Comparison of ENCODE assay signal across 16 cellular contexts in genomic region chr5:59254055-59254687, GRCh38.
DNase-seq lines count a peak whose midpoint lies in the region; ATAC-seq and TF ChIP-seq lines count a peak whose summit lies in the region.
"Had no signal": no experiment of that assay in that cellular context is flagged by ENCODE, and none has a peak within 500 bp of the region (broad histone marks: within the 10 kb centered on the region; RNA-seq: fewer than 3 reads in every experiment).

No MANE protein-coding gene starts in this region.

- no peak overlapping the region for H3K4me3 Mint-ChIP-seq in activated T-cell treated with anti-CD3 and anti-CD28 coated beads, Interleukin-2, amount 50 U/mL, for 24 hours
- no peak overlapping the region for H3K4me3 Mint-ChIP-seq in MCF 10A (ENCODE audit: unreplicated experiment)
- H3K4me3 Mint-ChIP-seq: CD4-positive, alpha-beta memory T cell; IgD-negative memory B cell had no signal

- no peak overlapping the region for H3K27ac Mint-ChIP-seq in activated T-cell treated with anti-CD3 and anti-CD28 coated beads, Interleukin-2, amount 50 U/mL, for 24 hours
- no peak overlapping the region for H3K27ac Mint-ChIP-seq in MCF 10A (ENCODE audit: low read depth, unreplicated experiment)
- H3K27ac Mint-ChIP-seq: CD4-positive, alpha-beta memory T cell; IgD-negative memory B cell had no signal

- peaks cover 0 to 7% (median 2%) of the 10 kb centered on the region in 3 donors for H3K4me1 ChIP-seq in esophagus squamous epithelium
- H3K4me1 ChIP-seq in liver (ENCODE audit: control insufficient read depth in 4 of 4, insufficient read depth in 4 of 4, low read length in 3 of 4), result no peaks in the 10 kb centered on the region
- H3K4me1 ChIP-seq in sigmoid colon, result peaks cover 0 to 72% (median 48%) of the 10 kb centered on the region in 4 donors
- H3K4me1 ChIP-seq: BE2C had no signal

- POLR2A ChIA-PET in MCF 10A (lab: Yijun Ruan, JAX), result interaction anchor here (0.8 kb wide), 1 partner anchor 16 kb away, joined by 3 read pairs; no protein-coding TSS in a partner anchor

- H3K27ac ChIP-seq in esophagus squamous epithelium (peak overlapping the region in 3 of 4 donors; percentile 3 to 52 (median 47)), liver (ENCODE audit: low read depth in 1 of 2, low read length in 2 of 2) (no peak overlapping the region), sigmoid colon (peak overlapping the region; percentile 40 to 90 (median 79))
- H3K27ac ChIP-seq: C4-2B, GM23248, HL-60 had no signal

- ATAC-seq in GM18517 (IDR thresholded peaks at IDR 0.05; ENCODE audit: unreplicated experiment), result no peak
- ATAC-seq in GM21576 (IDR thresholded peaks at IDR 0.05; ENCODE audit: unreplicated experiment), result no peak
- ATAC-seq: HCT116 had no signal

- WGBS in esophagus squamous epithelium, 2 donors, result 91 to 98% methylated on average over 2 of the region's 2 CpGs
- 73% methylated on average over 2 of the region's 2 CpGs for WGBS in liver
- 95 to 98% methylated on average over 2 of the region's 2 CpGs for WGBS in sigmoid colon, 2 donors

- H3K27me3 ChIP-seq in esophagus squamous epithelium, result no peaks in the 10 kb centered on the region
- peaks cover 0 to 2% (median 0%) of the 10 kb centered on the region in 4 donors for H3K27me3 ChIP-seq in liver (ENCODE audit: control insufficient read depth in 4 of 4, insufficient read depth in 4 of 4, low read length in 3 of 4)
- H3K27me3 ChIP-seq in sigmoid colon, result no peaks in the 10 kb centered on the region
- H3K27me3 ChIP-seq: BE2C had no signal

- H3K9ac ChIP-seq in liver (ENCODE audit: low read depth in 1 of 2, low read length in 2 of 2), result no peak overlapping the region
- H3K9ac ChIP-seq: GM23248 had no signal

- BruUV-seq in MCF 10A (replicated peaks; lab: Mats Ljungman, UMichigan), result no TSS peak

- intact Hi-C loops in esophagus squamous epithelium (cut with DNase I) (no loop called here), sigmoid colon (cut with DNase I) (no loop called here), MCF 10A (cut with micrococcal nuclease) (no loop called here)

- H3K36me3 ChIP-seq in esophagus squamous epithelium (no peaks in the 10 kb centered on the region), liver (ENCODE audit: control insufficient read depth in 4 of 4, insufficient read depth in 3 of 4, low read depth in 1 of 4, low read length in 3 of 4) (no peaks in the 10 kb centered on the region), sigmoid colon (no peaks in the 10 kb centered on the region)
- H3K36me3 ChIP-seq: BE2C had no signal

- no peak for TF ChIP-seq CTCF in esophagus squamous epithelium (IDR thresholded peaks at IDR 0.05)
- no peak for TF ChIP-seq CTCF in liver (IDR thresholded peaks at IDR 0.05; ENCODE audit: low read depth, low read length, missing input control)
- TF ChIP-seq CTCF in sigmoid colon (IDR thresholded peaks at IDR 0.05), result no peak
- no peak for TF ChIP-seq CTCF in MCF 10A (IDR thresholded peaks at IDR 0.05; ENCODE audit: unreplicated experiment)

- TF ChIP-seq EP300 in sigmoid colon (IDR thresholded peaks at IDR 0.05), result no peak

- H3K4me3 ChIP-seq in esophagus squamous epithelium (no peak overlapping the region), liver (ENCODE audit: low read depth in 1 of 3, low read length in 3 of 3) (no peak overlapping the region), sigmoid colon (no peak overlapping the region)
- H3K4me3 ChIP-seq: GM23248 had no signal

- no peaks in the 10 kb centered on the region for H3K4me1 Mint-ChIP-seq in activated T-cell treated with anti-CD3 and anti-CD28 coated beads, Interleukin-2, amount 50 U/mL, for 24 hours (ENCODE audit: low read depth)
- no peaks in the 10 kb centered on the region for H3K4me1 Mint-ChIP-seq in MCF 10A (ENCODE audit: insufficient read depth, unreplicated experiment)
- H3K4me1 Mint-ChIP-seq: CD4-positive, alpha-beta memory T cell had no signal

- H3K36me3 Mint-ChIP-seq in activated T-cell treated with anti-CD3 and anti-CD28 coated beads, Interleukin-2, amount 50 U/mL, for 24 hours (ENCODE audit: low read depth), result no peaks in the 10 kb centered on the region
- no peaks in the 10 kb centered on the region for H3K36me3 Mint-ChIP-seq in MCF 10A (ENCODE audit: insufficient read depth, unreplicated experiment)
- H3K36me3 Mint-ChIP-seq: CD4-positive, alpha-beta memory T cell had no signal

- CTCF ChIA-PET in MCF 10A (lab: Yijun Ruan, JAX), result interaction anchor here (0.6 to 1.0 kb wide), 3 partner anchors 66 to 546 kb away, joined by 3 to 6 read pairs (median 4); no protein-coding TSS in a partner anchor

- H3K9me3 Mint-ChIP-seq in activated T-cell treated with anti-CD3 and anti-CD28 coated beads, Interleukin-2, amount 50 U/mL, for 24 hours, result no peaks in the 10 kb centered on the region
- no peaks in the 10 kb centered on the region for H3K9me3 Mint-ChIP-seq in MCF 10A (ENCODE audit: unreplicated experiment)
- H3K9me3 Mint-ChIP-seq: CD4-positive, alpha-beta memory T cell had no signal

- TF ChIP-seq POLR2A in esophagus squamous epithelium (IDR thresholded peaks at IDR 0.05), result no peak
- no peak for TF ChIP-seq POLR2A in sigmoid colon (IDR thresholded peaks at IDR 0.05)

- no peaks in the 10 kb centered on the region for H3K9me3 ChIP-seq in esophagus squamous epithelium
- H3K9me3 ChIP-seq in liver (ENCODE audit: control insufficient read depth in 4 of 4, low read length in 3 of 4), result no peaks in the 10 kb centered on the region
- no peaks in the 10 kb centered on the region for H3K9me3 ChIP-seq in sigmoid colon
- H3K9me3 ChIP-seq: BE2C had no signal

- peaks cover 38% of the 10 kb centered on the region for H3K27me3 Mint-ChIP-seq in activated T-cell treated with anti-CD3 and anti-CD28 coated beads, Interleukin-2, amount 50 U/mL, for 24 hours
- H3K27me3 Mint-ChIP-seq in MCF 10A (ENCODE audit: insufficient read depth, unreplicated experiment), result no peaks in the 10 kb centered on the region

- DNase-seq in NCI-H524 (lab: John Stamatoyannopoulos, UW), result peak; percentile 24 to 45
- no peak for DNase-seq in esophagus squamous epithelium (lab: John Stamatoyannopoulos, UW)
- no peak for DNase-seq in sigmoid colon
- DNase-seq in activated T-cell treated with anti-CD3 and anti-CD28 coated beads, Interleukin-2, amount 50 U/mL, for 24 hours, result no peak
- no peak for DNase-seq in MCF 10A (ENCODE audit: unreplicated experiment)
- DNase-seq: BE2C; CD4-positive, alpha-beta memory T cell; GF-D8; GM23248 had no signal

- TF ChIP-seq RAD21 in liver (IDR thresholded peaks at IDR 0.05), result peak in 1 of 2 donors; percentile 4

TF ChIP-seq in liver, 16 proteins besides CTCF, POLR2A, EP300 and RAD21:
- TF ChIP-seq HNF4A (conservative IDR thresholded peaks at IDR 0.05), result peak in 1 of 2 donors; percentile 45
- peak; percentile 21 for TF ChIP-seq SP1 (IDR thresholded peaks at IDR 0.05)
- TF ChIP-seq, protein P1, sequence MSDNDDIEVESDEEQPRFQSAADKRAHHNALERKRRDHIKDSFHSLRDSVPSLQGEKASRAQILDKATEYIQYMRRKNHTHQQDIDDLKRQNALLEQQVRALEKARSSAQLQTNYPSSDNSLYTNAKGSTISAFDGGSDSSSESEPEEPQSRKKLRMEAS (IDR thresholded peaks at IDR 0.05), result no peak
- no peak for TF ChIP-seq NR2F2 (IDR thresholded peaks at IDR 0.05)
- TF ChIP-seq RXRA (IDR thresholded peaks at IDR 0.05), result peak in 1 of 2 donors; percentile 34

Comparison
In these comparisons a context has a peak if more than half of its experiments do, and no peak if none do; other contexts are left out.
1. DNase-seq: peak in NCI-H524 (2 of 2); none in esophagus squamous epithelium (single experiment), sigmoid colon (single experiment), activated T-cell treated with anti-CD3 and anti-CD28 coated beads, Interleukin-2, amount 50 U/mL, for 24 hours (single experiment) and MCF 10A (single experiment).
2. H3K27ac ChIP-seq: peak in esophagus squamous epithelium (3 of 4) and sigmoid colon (4 of 4); none in liver (0 of 2).